Comparison of ENCODE assay signal across 1 cellular context in the genomic region with DNA sequence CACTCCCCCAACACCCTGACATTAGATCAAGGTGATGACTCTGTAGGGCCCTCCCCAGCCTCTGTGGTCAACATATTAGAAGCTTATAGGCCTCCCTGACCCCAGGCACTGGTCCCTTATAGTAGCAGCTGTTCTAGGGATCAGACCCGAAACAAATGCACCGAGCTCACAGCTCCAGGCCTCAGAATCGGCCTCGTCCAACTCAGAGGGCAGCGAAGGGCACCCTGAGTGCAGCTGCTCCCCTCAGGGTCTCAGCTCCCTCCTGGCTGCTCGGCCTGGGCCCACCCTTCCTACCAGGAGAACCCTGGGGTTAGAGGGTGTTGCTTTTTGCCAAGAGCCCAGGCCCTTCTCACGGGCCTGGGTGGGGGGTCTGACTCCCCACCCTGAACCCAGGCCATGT.
TF ChIP-seq lines count a peak whose summit lies in the region.

No MANE protein-coding gene starts in this region.

TF ChIP-seq in K562, 482 proteins besides CTCF, POLR2A, EP300 and RAD21:
- TF ChIP-seq, protein P1, sequence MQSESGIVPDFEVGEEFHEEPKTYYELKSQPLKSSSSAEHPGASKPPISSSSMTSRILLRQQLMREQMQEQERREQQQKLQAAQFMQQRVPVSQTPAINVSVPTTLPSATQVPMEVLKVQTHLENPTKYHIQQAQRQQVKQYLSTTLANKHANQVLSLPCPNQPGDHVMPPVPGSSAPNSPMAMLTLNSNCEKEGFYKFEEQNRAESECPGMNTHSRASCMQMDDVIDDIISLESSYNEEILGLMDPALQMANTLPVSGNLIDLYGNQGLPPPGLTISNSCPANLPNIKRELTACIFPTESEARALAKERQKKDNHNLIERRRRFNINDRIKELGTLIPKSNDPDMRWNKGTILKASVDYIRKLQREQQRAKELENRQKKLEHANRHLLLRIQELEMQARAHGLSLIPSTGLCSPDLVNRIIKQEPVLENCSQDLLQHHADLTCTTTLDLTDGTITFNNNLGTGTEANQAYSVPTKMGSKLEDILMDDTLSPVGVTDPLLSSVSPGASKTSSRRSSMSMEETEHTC (IDR thresholded peaks at IDR 0.05): no peak
- TF ChIP-seq SRSF9 (IDR thresholded peaks at IDR 0.05; ENCODE audit: borderline replicate concordance, low read depth, low read length): no peak
- TF ChIP-seq RBFOX2 (IDR thresholded peaks at IDR 0.05; ENCODE audit: low read depth, low read length): 0 out of 2 replicates have a peak, but pooled peaks have one; percentile 16
- no peak for TF ChIP-seq ZNF561 (CRISPR knock-in tag; conservative IDR thresholded peaks at IDR 0.05)
- TF ChIP-seq EWSR1 (IDR thresholded peaks at IDR 0.05; ENCODE audit: borderline replicate concordance, low read depth, partially characterized antibody): no peak
- TF ChIP-seq ZZZ3 (IDR thresholded peaks at IDR 0.05): no peak
- no peak for TF ChIP-seq SRSF3 (IDR thresholded peaks at IDR 0.05; ENCODE audit: insufficient read depth, low read length)
